In genomic region chr3:10962481-10963036, GRCh38 we compare ENCODE assay signal across 25 cellular contexts. TPM values are rescaled to one million over a fixed set of nuclear protein-coding genes. Genes with fewer than 3 reads are reported as not detected.
DNase-seq lines count a peak whose midpoint lies in the region; ATAC-seq and TF ChIP-seq lines count a peak whose summit lies in the region.
"Had no signal": no experiment of that assay in that cellular context is flagged by ENCODE, and none has a peak within 500 bp of the region (broad histone marks: within the 10 kb centered on the region; RNA-seq: fewer than 3 reads in every experiment).

No MANE protein-coding gene starts in this region.

- no peak overlapping the region for H3K27ac Mint-ChIP-seq in glutamatergic neuron (ENCODE audit: unreplicated experiment)
- H3K27ac Mint-ChIP-seq: activated naive CD8-positive, alpha-beta T cell treated with anti-CD3 and anti-CD28 coated beads, Interleukin-2, amount 50 U/mL, for 24 hours; CD4-positive, CD25-positive, alpha-beta regulatory T cell; nephron had no signal

- no peaks in the 10 kb centered on the region for H3K36me3 Mint-ChIP-seq in glutamatergic neuron (ENCODE audit: unreplicated experiment)
- H3K36me3 Mint-ChIP-seq: CD4-positive, CD25-positive, alpha-beta regulatory T cell had no signal

- 59% methylated on average over 5 of the region's 5 CpGs for WGBS in right lobe of liver (ENCODE audit: insufficient coverage, low coverage, low lambda C conversion rate, missing lambda C conversion rate)

- DNase-seq in DMS79 (lab: John Stamatoyannopoulos, UW) (peak; percentile 69), NCI-H1092 (lab: John Stamatoyannopoulos, UW) (peak; percentile 62), NCI-H2227 treated with DMSO at 0.1 percent for 48 hours (lab: John Stamatoyannopoulos, UW) (peak; percentile 83), right lobe of liver (no peak), glutamatergic neuron (no peak), inferior parietal cortex (ENCODE audit: extremely low spot score) (no peak), GOT3 (lab: John Stamatoyannopoulos, UW) (no peak)
- DNase-seq: activated CD4-positive, alpha-beta T cell treated with anti-CD3 and anti-CD28 coated beads, Interleukin-2, amount 50 U/mL, for 48 hours; activated CD4-positive, CD25-positive, alpha-beta regulatory T cell; activated CD8-positive, alpha-beta memory T cell treated with anti-CD3 and anti-CD28 coated beads, Interleukin-2, amount 50 U/mL, for 48 hours; activated naive CD8-positive, alpha-beta T cell treated with anti-CD3 and anti-CD28 coated beads, Interleukin-2, amount 50 U/mL, for 24 hours; CD4-positive, CD25-positive, alpha-beta regulatory T cell; DMS 273 treated with DMSO at 0.1 percent for 48 hours; effector CD4-positive, alpha-beta T cell; HCEC 1CT; Karpas-422; left lung; NCI-H1048; NCI-H446 treated with DMSO at 0.1 percent for 48 hours; sigmoid colon had no signal

- peaks cover 4% of the 10 kb centered on the region for H3K4me1 Mint-ChIP-seq in glutamatergic neuron (ENCODE audit: low read depth, unreplicated experiment)
- H3K4me1 Mint-ChIP-seq: activated naive CD8-positive, alpha-beta T cell treated with anti-CD3 and anti-CD28 coated beads, Interleukin-2, amount 50 U/mL, for 24 hours; CD4-positive, CD25-positive, alpha-beta regulatory T cell had no signal

- H3K9me3 ChIP-seq in right lobe of liver: no peaks in the 10 kb centered on the region
- H3K9me3 ChIP-seq: left lung, sigmoid colon had no signal

- H3K27me3 ChIP-seq in right lobe of liver: no peaks in the 10 kb centered on the region
- H3K27me3 ChIP-seq: left lung had no signal

- no peak overlapping the region for H3K27ac ChIP-seq in right lobe of liver
- H3K27ac ChIP-seq: left lung, parathyroid adenoma, sigmoid colon had no signal

- peaks cover 8% of the 10 kb centered on the region for H3K27me3 Mint-ChIP-seq in glutamatergic neuron (ENCODE audit: unreplicated experiment)
- H3K27me3 Mint-ChIP-seq: activated naive CD8-positive, alpha-beta T cell treated with anti-CD3 and anti-CD28 coated beads, Interleukin-2, amount 50 U/mL, for 24 hours had no signal

- H3K4me3 ChIP-seq in right lobe of liver: no peak overlapping the region
- H3K4me3 ChIP-seq: left lung, sigmoid colon had no signal

- TF ChIP-seq CTCF in right lobe of liver (IDR thresholded peaks at IDR 0.05) (no peak), glutamatergic neuron (IDR thresholded peaks at IDR 0.05; ENCODE audit: partially characterized antibody, unreplicated experiment) (no peak)

- no peaks in the 10 kb centered on the region for H3K4me1 ChIP-seq in right lobe of liver
- H3K4me1 ChIP-seq: parathyroid adenoma, sigmoid colon had no signal

- no peak overlapping the region for H3K4me3 Mint-ChIP-seq in glutamatergic neuron (ENCODE audit: unreplicated experiment)
- H3K4me3 Mint-ChIP-seq: activated naive CD8-positive, alpha-beta T cell treated with anti-CD3 and anti-CD28 coated beads, Interleukin-2, amount 50 U/mL, for 24 hours; CD4-positive, CD25-positive, alpha-beta regulatory T cell; nephron had no signal

- peak in 3 of 4 donors; percentile 24 to 69 (median 61) for ATAC-seq in right lobe of liver
- ATAC-seq: activated naive CD8-positive, alpha-beta T cell treated with anti-CD3 and anti-CD28 coated beads, Interleukin-2, amount 50 U/mL, for 24 hours; left lung had no signal

- TF ChIP-seq POLR2A in right lobe of liver (IDR thresholded peaks at IDR 0.05): no peak

- peaks cover 3% of the 10 kb centered on the region for H3K9me3 Mint-ChIP-seq in glutamatergic neuron (ENCODE audit: unreplicated experiment)
- H3K9me3 Mint-ChIP-seq: activated naive CD8-positive, alpha-beta T cell treated with anti-CD3 and anti-CD28 coated beads, Interleukin-2, amount 50 U/mL, for 24 hours; CD4-positive, CD25-positive, alpha-beta regulatory T cell had no signal

- intact Hi-C loops in right lobe of liver (cut with DNase I): no loop called here

- H3K36me3 ChIP-seq in right lobe of liver: no peaks in the 10 kb centered on the region
- H3K36me3 ChIP-seq: left lung, sigmoid colon had no signal

RNA-seq across cellular contexts. Expression of gene SLC6A1, which starts 30.0 kb away (rescaled TPM):
- 10 to 100 TPM; 14.5 to 70.1 (median 37.3) TPM for total RNA-seq in right lobe of liver
- total RNA-seq in glutamatergic neuron (ENCODE audit: unreplicated experiment): 0.15 TPM
- total RNA-seq: CD4-positive, CD25-positive, alpha-beta regulatory T cell; epithelial cell of proximal tubule; fibroblast of villous mesenchyme; RPMI7951 had no signal

Comparison
In these comparisons a context has a peak if more than half of its experiments do, and no peak if none do; other contexts are left out.
1. DNase-seq: peak in DMS79 (single experiment), NCI-H1092 (single experiment) and NCI-H2227 treated with DMSO at 0.1 percent for 48 hours (single experiment); none in right lobe of liver (0 of 3), glutamatergic neuron (single experiment), inferior parietal cortex (single experiment) and GOT3 (single experiment).
2. RNA of gene SLC6A1, which starts 30.0 kb away (total RNA-seq): 14.5 to 70.1 TPM in right lobe of liver; 0.15 TPM in glutamatergic neuron (single experiment); every median in the first group is over 10 times any median in the second.